ENCODE assay signal across 1 cellular context in genomic region chr1:201376464-201377374, GRCh38.
TF ChIP-seq lines count a peak whose summit lies in the region.

No MANE protein-coding gene starts in this region.

TF ChIP-seq in HCT116, 20 proteins besides CTCF, POLR2A, EP300 and RAD21 (continued from another document):
- no peak for TF ChIP-seq SRF (IDR thresholded peaks at IDR 0.05; ENCODE audit: low read depth)
- TF ChIP-seq EGR1 (IDR thresholded peaks at IDR 0.05; ENCODE audit: low read depth): no peak
